In the genomic region with DNA sequence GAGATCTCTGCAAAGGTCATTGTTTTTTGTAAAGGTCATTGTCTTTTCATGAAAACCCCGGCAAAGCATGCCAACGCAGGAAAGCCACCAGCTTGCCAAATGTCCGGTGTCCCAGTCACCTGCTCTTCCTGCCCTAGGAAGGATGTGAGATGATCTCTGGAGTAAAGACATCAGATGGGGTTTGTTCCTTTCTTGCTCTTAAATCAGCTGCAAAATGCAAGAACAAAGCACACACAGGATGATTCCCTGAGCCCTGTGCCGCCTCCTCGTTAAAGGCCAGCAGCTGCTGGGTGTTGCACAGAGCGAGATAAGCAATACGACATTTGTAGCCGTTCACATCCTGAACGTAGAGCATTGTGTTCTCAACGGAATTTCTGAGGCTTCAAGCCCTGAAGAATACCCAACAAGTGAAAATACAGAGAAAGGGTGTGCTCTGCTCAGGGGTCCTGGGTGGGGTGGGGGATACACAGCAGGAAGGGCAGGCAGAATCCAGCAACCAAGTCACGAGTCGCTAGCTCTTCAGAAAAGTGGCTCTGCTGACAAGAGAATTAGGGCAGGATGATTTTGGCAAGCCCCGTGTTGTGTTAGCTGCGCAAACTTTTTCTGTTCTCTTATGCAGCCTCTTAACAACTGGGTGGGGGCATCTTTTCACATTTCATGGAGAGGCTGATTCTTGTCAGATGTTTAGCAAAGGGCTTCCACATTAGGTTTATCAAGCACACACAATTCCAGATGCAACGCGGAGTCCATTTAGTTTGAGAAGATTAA, we compare ENCODE assay signal across 1 cellular context.
TF ChIP-seq lines count a peak whose summit lies in the region.

No MANE protein-coding gene starts in this region.

TF ChIP-seq in HepG2, 621 proteins besides CTCF, POLR2A, EP300 and RAD21 (continued from another document):
- 0 out of 2 replicates have a peak, but pooled peaks have one; percentile 39 for TF ChIP-seq RNF2 (conservative IDR thresholded peaks at IDR 0.05; ENCODE audit: low read depth)
